In genomic region chr11:117870176-117870952, GRCh38 we compare ENCODE assay signal across 1 cellular context.
TF ChIP-seq lines count a peak whose summit lies in the region.

No MANE protein-coding gene starts in this region.

TF ChIP-seq in HCT116, 20 proteins besides CTCF, POLR2A, EP300 and RAD21 (continued from another document):
- TF ChIP-seq MAX (IDR thresholded peaks at IDR 0.05) (no peak), CBX3 (IDR thresholded peaks at IDR 0.05; ENCODE audit: low read depth) (no peak), SP1 (IDR thresholded peaks at IDR 0.05; ENCODE audit: low read depth) (no peak), CEBPB (IDR thresholded peaks at IDR 0.05; ENCODE audit: low read depth) (no peak), JUND (IDR thresholded peaks at IDR 0.05) (no peak), ELF1 (IDR thresholded peaks at IDR 0.05; ENCODE audit: borderline replicate concordance, low read depth) (no peak)
